Comparison of ENCODE assay signal across 21 cellular contexts in the genomic region with DNA sequence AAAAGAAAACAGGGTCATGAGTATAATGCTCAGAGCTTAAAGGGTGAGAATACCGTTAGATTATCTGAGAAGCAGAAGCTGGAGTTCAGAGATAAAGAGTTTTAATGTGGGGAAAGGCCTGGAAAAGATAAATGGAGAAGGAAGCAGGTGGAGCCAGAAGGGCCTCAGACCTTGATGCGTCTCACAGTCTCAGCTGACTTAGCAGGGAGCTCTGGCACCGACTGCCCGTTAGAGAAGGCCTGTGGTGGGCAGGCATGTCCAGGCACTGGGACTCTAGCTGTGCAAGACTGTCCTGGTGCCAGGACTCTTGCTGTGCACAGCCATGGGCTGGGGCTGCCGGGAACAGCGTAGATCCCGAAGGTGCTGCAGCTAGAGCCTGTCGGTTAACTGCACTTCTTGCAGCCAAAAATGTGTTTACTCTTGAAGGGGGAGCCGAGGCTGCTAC. TPM values are rescaled to one million over a fixed set of nuclear protein-coding genes. Genes with fewer than 3 reads are reported as not detected.
DNase-seq lines count a peak whose midpoint lies in the region; ATAC-seq, FAIRE-seq and TF ChIP-seq lines count a peak whose summit lies in the region.
"Had no signal": no experiment of that assay in that cellular context is flagged by ENCODE, and none has a peak within 500 bp of the region (broad histone marks: within the 10 kb centered on the region; RNA-seq: fewer than 3 reads in every experiment).

No MANE protein-coding gene starts in this region.

- no peak overlapping the region for H2BK5ac ChIP-seq in IMR-90 (ENCODE audit: low read depth, low read length, poor library complexity, severe bottlenecking)

- CTCF ChIA-PET in IMR-90 (lab: Yijun Ruan, JAX): interaction anchor here (0.6 kb wide), 3 partner anchors 158 to 377 kb away, joined by 3 to 4 read pairs (median 3); no protein-coding TSS in a partner anchor

- no peak overlapping the region for H3K14ac ChIP-seq in IMR-90 (replicated peaks; ENCODE audit: low read depth, low read length)

- DNase-seq in IMR-90 (no peak), NCI-H446 treated with DMSO at 0.1 percent for 48 hours (lab: John Stamatoyannopoulos, UW) (peak; percentile 49), bronchial epithelial cell (ENCODE audit: low read depth) (peak; percentile 36), prostate gland (ENCODE audit: low spot score) (peak; percentile 88), SIG-M5 treated with dmso at 0.1 percent for 504 hours (lab: John Stamatoyannopoulos, UW; ENCODE audit: unreplicated experiment) (no peak), GM10266 (ENCODE audit: extremely low spot score) (no peak)
- DNase-seq: activated CD4-positive, alpha-beta T cell treated with anti-CD3 and anti-CD28 coated beads, Interleukin-2, amount 10 ng/mL, durations not matched to agents 7 days and 5 days; activated naive CD4-positive, alpha-beta T cell treated with Interleukin-2 at 50 U/mL for 16 hours; AML-193; anterior cingulate cortex; heart right ventricle; immature natural killer cell; naive thymus-derived CD4-positive, alpha-beta T cell; NCI-H1694 treated with DMSO at 0.1 percent for 48 hours; NCI-H526 treated with DMSO at 0.1 percent for 48 hours; posterior cingulate gyrus; stimulated activated CD4-positive, alpha-beta T cell treated with anti-CD3 and anti-CD28 coated beads, Interleukin-4, amount 100 ng/mL, for 4 hours had no signal

- no peak overlapping the region for H3K4ac ChIP-seq in IMR-90 (ENCODE audit: low read depth, low read length)

- H3K9me3 ChIP-seq in IMR-90 (ENCODE audit: control insufficient read depth, insufficient read depth, low read length) (no peaks in the 10 kb centered on the region), prostate gland (no peaks in the 10 kb centered on the region)
- H3K9me3 ChIP-seq: heart right ventricle, vagina had no signal

- dilution Hi-C loops in IMR-90 (cut with HindIII; ENCODE audit: low sequenced_read_pairs, unreplicated experiment): no loop called here

- no peak overlapping the region for H4K91ac ChIP-seq in IMR-90 (ENCODE audit: insufficient read depth, low read depth, low read length)

- TF ChIP-seq CTCF in IMR-90 (conservative IDR thresholded peaks at IDR 0.05; ENCODE audit: low read depth, low read length): no peak
- no peak for TF ChIP-seq CTCF in bronchial epithelial cell (IDR thresholded peaks at IDR 0.05; ENCODE audit: insufficient read depth, low read length, severe bottlenecking)
- TF ChIP-seq CTCF in prostate gland (IDR thresholded peaks at IDR 0.05): peak in 1 of 4 experiments; percentile 14
- TF ChIP-seq CTCF in GM10266 (IDR thresholded peaks at IDR 0.05; ENCODE audit: control insufficient read depth, insufficient read depth, low read depth, missing control alignments): no peak

- WGBS in IMR-90 (ENCODE audit: extremely low coverage in 2 of 2, insufficient read length in 1 of 2), 2 experiments: no CpG with 5 or more reads among the region's 9 CpGs
- 23% methylated on average over 9 of the region's 9 CpGs for WGBS in prostate gland

- no peak overlapping the region for H2BK120ac ChIP-seq in IMR-90 (ENCODE audit: low read depth, low read length)

- H3K27ac ChIP-seq in IMR-90 (ENCODE audit: insufficient read depth, low read length) (no peak overlapping the region), prostate gland (peak overlapping the region in 1 of 2 donors; percentile 2)
- H3K27ac ChIP-seq: heart right ventricle, vagina had no signal

- no peaks in the 10 kb centered on the region for H4K20me1 ChIP-seq in IMR-90 (ENCODE audit: insufficient read depth, low read length)

- no peak overlapping the region for H4K8ac ChIP-seq in IMR-90 (ENCODE audit: low read depth in 2 of 2, low read length in 2 of 2)

- ATAC-seq in IMR-90 (ENCODE audit: low read depth) (no peak), HG03521 (IDR thresholded peaks at IDR 0.05; ENCODE audit: unreplicated experiment) (no peak)
- ATAC-seq: heart right ventricle; naive thymus-derived CD4-positive, alpha-beta T cell had no signal

- no peak overlapping the region for H2AK9ac ChIP-seq in IMR-90 (replicated peaks; ENCODE audit: low read depth, low read length, poor library complexity)

- TF ChIP-seq RAD21 in IMR-90 (IDR thresholded peaks at IDR 0.05; ENCODE audit: low read length): no peak

- H2BK20ac ChIP-seq in IMR-90 (ENCODE audit: low read depth, low read length): no peak overlapping the region

- in situ Hi-C loops in IMR-90 (cut with MboI; ENCODE audit: low sequenced_read_pairs): no loop called here

- H3K27me3 ChIP-seq in IMR-90 (ENCODE audit: control insufficient read depth, insufficient read depth, low read length): no peaks in the 10 kb centered on the region; the same call in 1 of the 2 replicates
- H3K27me3 ChIP-seq in bronchial epithelial cell (ENCODE audit: control insufficient read depth, insufficient read depth, low read length): no peaks in the 10 kb centered on the region
- H3K27me3 ChIP-seq in prostate gland (replicated peaks; ENCODE audit: insufficient read depth): no peaks in the 10 kb centered on the region
- H3K27me3 ChIP-seq: vagina had no signal

- H3K9me1 ChIP-seq in IMR-90 (ENCODE audit: insufficient read depth, low read length): no peaks in the 10 kb centered on the region

- TF ChIP-seq POLR2A in IMR-90 (IDR thresholded peaks at IDR 0.05; ENCODE audit: low read depth, low read length) (no peak), prostate gland (IDR thresholded peaks at IDR 0.05) (no peak)

- no peak overlapping the region for H4K5ac ChIP-seq in IMR-90 (ENCODE audit: low read depth, low read length)

- no peak overlapping the region for H2BK15ac ChIP-seq in IMR-90 (ENCODE audit: low read depth, low read length)

- H3K36me3 ChIP-seq in IMR-90 (ENCODE audit: control insufficient read depth, insufficient read depth, low read length) (no peaks in the 10 kb centered on the region), bronchial epithelial cell (ENCODE audit: control insufficient read depth, insufficient read depth, low read length) (no peaks in the 10 kb centered on the region), prostate gland (no peaks in the 10 kb centered on the region)
- H3K36me3 ChIP-seq: heart right ventricle, vagina had no signal

- no peak overlapping the region for H2AK5ac ChIP-seq in IMR-90 (ENCODE audit: low read depth, low read length)

- H3K18ac ChIP-seq in IMR-90 (ENCODE audit: low read depth, low read length): no peak overlapping the region

- POLR2A ChIA-PET in IMR-90 (lab: Charles Lee; ENCODE audit: unreplicated experiment): no interaction called here

- intact Hi-C loops in IMR-90 (cut with micrococcal nuclease) (no loop called here), prostate gland (cut with DNase I) (no loop called here)

- peaks cover 4% of the 10 kb centered on the region; the same call in 1 of the 2 replicates for H3K4me1 ChIP-seq in IMR-90 (ENCODE audit: control insufficient read depth, insufficient read depth, low read length)
- no peaks in the 10 kb centered on the region for H3K4me1 ChIP-seq in prostate gland (replicated peaks)

- H3K4me2 ChIP-seq in IMR-90 (ENCODE audit: low read depth, low read length): no peak overlapping the region

- H3K4me3 ChIP-seq in IMR-90 (ENCODE audit: insufficient read depth, low read depth, low read length) (no peak overlapping the region), bronchial epithelial cell (ENCODE audit: low read depth, low read length) (no peak overlapping the region), prostate gland (no peak overlapping the region)
- H3K4me3 ChIP-seq: heart right ventricle, vagina had no signal

- no peak overlapping the region for H3K56ac ChIP-seq in IMR-90 (ENCODE audit: extremely low read depth, insufficient read depth, low read length)

- H2AFZ ChIP-seq in IMR-90 (replicated peaks; ENCODE audit: low read length, poor library complexity): peak overlapping the region; percentile 48

- no peak for FAIRE-seq in bronchial epithelial cell (lab: Jason Lieb, UNC)
- FAIRE-seq: RCC 7860 had no signal

- H3K23ac ChIP-seq in IMR-90 (ENCODE audit: low read depth, low read length): no peak overlapping the region

- BruUV-seq in IMR-90 (replicated peaks; lab: Mats Ljungman, UMichigan): no TSS peak

- no peak overlapping the region for H3K9ac ChIP-seq in IMR-90 (ENCODE audit: low read depth, low read length)

- H3K79me1 ChIP-seq in IMR-90 (ENCODE audit: low read depth in 1 of 2, low read length in 2 of 2): no peaks in the 10 kb centered on the region

TF ChIP-seq in IMR-90, 13 proteins besides CTCF, POLR2A, EP300 and RAD21 (continues in another document):
- TF ChIP-seq RFX5 (IDR thresholded peaks at IDR 0.05; ENCODE audit: low read depth, low read length): no peak
- TF ChIP-seq MAFK (IDR thresholded peaks at IDR 0.05; ENCODE audit: low read depth, low read length): no peak
- TF ChIP-seq CEBPB (IDR thresholded peaks at IDR 0.05; ENCODE audit: low read depth, low read length): no peak
- no peak for TF ChIP-seq MAZ (IDR thresholded peaks at IDR 0.05; ENCODE audit: borderline replicate concordance, low read depth, low read length)
- TF ChIP-seq CHD1 (IDR thresholded peaks at IDR 0.05; ENCODE audit: low read depth, low read length): no peak
- no peak for TF ChIP-seq NFE2L2 (IDR thresholded peaks at IDR 0.05; ENCODE audit: low read depth, low read length)

RNA-seq across cellular contexts. Expression of a gene that starts 3.8 kb away (rescaled TPM):
- 0.18 and 0.28 TPM in 2 replicates for total RNA-seq in IMR-90 (2012; rRNA removed)
- 0.27 and 0.67 TPM in 2 replicates for polyA plus RNA-seq in IMR-90 (2012; rRNA removed)
- 0.14 and 0.19 TPM in 2 replicates for polyA plus RNA-seq in IMR-90 (2012; cell fraction: cytosol; rRNA removed)
- polyA plus RNA-seq in IMR-90 (2012; cell fraction: nucleus; rRNA removed; ENCODE audit: low replicate concordance): 0.07 TPM in 1 of 2 replicates, not detected in the other
- 10.0 and 16.6 TPM in 2 replicates for total RNA-seq in bronchial epithelial cell
- total RNA-seq in prostate gland: not detected
- total RNA-seq: activated CD4-positive, alpha-beta T cell treated with anti-CD3 and anti-CD28 coated beads, Interleukin-2, amount 10 ng/mL, durations not matched to agents 7 days and 5 days; heart right ventricle; naive thymus-derived CD4-positive, alpha-beta T cell; skeletal muscle tissue; vagina had no signal
- polyA plus RNA-seq: immature natural killer cell; naive thymus-derived CD4-positive, alpha-beta T cell had no signal

RNA-seq across cellular contexts. Expression of a gene that starts 12.4 kb away (rescaled TPM):
- total RNA-seq in IMR-90 (2012; rRNA removed) (not detected in 2 replicates), bronchial epithelial cell (6.3 and 16.8 TPM in 2 replicates), prostate gland (10 to 100 TPM in 1 of 2 donors, 1 to 10 TPM in 1; 7.6 to 17.3 TPM)
- 0.05 and 0.07 TPM in 2 replicates for polyA plus RNA-seq in IMR-90 (2012; rRNA removed)
- polyA plus RNA-seq in IMR-90 (2012; cell fraction: cytosol; rRNA removed): 0.02 and 0.05 TPM in 2 replicates
- 0.07 and 0.29 TPM in 2 replicates for polyA plus RNA-seq in IMR-90 (2012; cell fraction: nucleus; rRNA removed; ENCODE audit: low replicate concordance)
- total RNA-seq: activated CD4-positive, alpha-beta T cell treated with anti-CD3 and anti-CD28 coated beads, Interleukin-2, amount 10 ng/mL, durations not matched to agents 7 days and 5 days had no signal
- polyA plus RNA-seq: immature natural killer cell had no signal

RNA-seq across cellular contexts. Expression of a gene that starts 32.5 kb away (rescaled TPM):
- total RNA-seq in IMR-90 (2012; rRNA removed) (365 and 440 TPM in 2 replicates), bronchial epithelial cell (265 and 283 TPM in 2 replicates), prostate gland (100 to 1,000 TPM in 1 of 2 donors, 10 to 100 TPM in 1; 97.1 to 386 TPM)
- 634 and 646 TPM in 2 replicates for polyA plus RNA-seq in IMR-90 (2012; rRNA removed)
- polyA plus RNA-seq in IMR-90 (2012; cell fraction: cytosol; rRNA removed): 328 and 686 TPM in 2 replicates
- polyA plus RNA-seq in IMR-90 (2012; cell fraction: nucleus; rRNA removed; ENCODE audit: low replicate concordance): 327 and 351 TPM in 2 replicates

RNA-seq across cellular contexts. Expression of a gene that starts 57.9 kb away (rescaled TPM):
- total RNA-seq in IMR-90 (2012; rRNA removed) (0.56 and 0.72 TPM in 2 replicates), bronchial epithelial cell (0.53 and 0.90 TPM in 2 replicates), prostate gland (1 to 10 TPM in 1 of 2 donors, not detected in 1; 2.6 TPM)
- polyA plus RNA-seq in IMR-90 (2012; rRNA removed): 0.51 and 0.55 TPM in 2 replicates
- 0.14 and 0.71 TPM in 2 replicates for polyA plus RNA-seq in IMR-90 (2012; cell fraction: cytosol; rRNA removed)
- polyA plus RNA-seq in IMR-90 (2012; cell fraction: nucleus; rRNA removed; ENCODE audit: low replicate concordance): 0.63 and 1.3 TPM in 2 replicates
- total RNA-seq: skeletal muscle tissue, vagina had no signal

Comparison
In these comparisons a context has a peak if more than half of its experiments do, and no peak if none do; other contexts are left out.
1. DNase-seq: peak in NCI-H446 treated with DMSO at 0.1 percent for 48 hours (single experiment), bronchial epithelial cell (single experiment) and prostate gland (single experiment); none in IMR-90 (single experiment), SIG-M5 treated with dmso at 0.1 percent for 504 hours (single experiment) and GM10266 (single experiment).